1 cellular context compared by ENCODE assay signal in the genomic region with DNA sequence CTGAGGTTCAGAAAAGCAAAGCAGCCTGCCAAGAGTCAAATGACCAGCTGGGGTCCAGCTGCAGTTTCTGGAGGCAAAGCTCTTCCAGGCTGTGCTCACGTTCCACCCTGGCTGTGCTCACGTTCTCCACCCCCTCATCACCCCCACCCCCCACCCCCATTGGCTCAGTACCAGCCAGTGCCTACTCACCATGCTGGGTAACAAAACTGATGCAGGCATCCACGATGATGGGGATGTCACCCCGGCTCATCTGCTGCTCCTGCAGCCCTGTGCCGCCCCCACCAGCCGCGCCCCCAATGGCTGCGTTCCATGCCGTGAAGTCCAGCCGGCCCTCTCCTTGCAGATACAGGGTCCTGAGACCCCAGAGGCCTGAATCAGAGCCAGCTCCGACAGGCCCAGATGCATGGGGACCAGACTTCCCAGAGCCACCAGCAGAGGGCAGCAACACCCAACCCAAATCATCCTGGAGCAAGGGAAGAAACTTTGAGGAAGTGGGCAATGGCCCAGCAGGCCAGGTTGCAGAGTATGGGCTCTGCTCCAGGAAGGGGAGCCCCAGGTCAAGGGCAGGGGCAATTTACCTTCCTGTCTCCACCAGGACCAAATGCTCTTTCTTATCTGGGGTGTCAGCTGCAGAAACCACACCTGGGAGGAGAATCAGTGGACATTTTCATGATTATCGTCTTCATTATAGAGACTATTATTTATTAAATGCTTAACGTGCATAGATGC.
TF ChIP-seq lines count a peak whose summit lies in the region.

No MANE protein-coding gene starts in this region.

TF ChIP-seq in GM12878, 131 proteins besides CTCF, POLR2A, EP300 and RAD21 (continued from another document and continues in another):
- TF ChIP-seq, protein P1, sequence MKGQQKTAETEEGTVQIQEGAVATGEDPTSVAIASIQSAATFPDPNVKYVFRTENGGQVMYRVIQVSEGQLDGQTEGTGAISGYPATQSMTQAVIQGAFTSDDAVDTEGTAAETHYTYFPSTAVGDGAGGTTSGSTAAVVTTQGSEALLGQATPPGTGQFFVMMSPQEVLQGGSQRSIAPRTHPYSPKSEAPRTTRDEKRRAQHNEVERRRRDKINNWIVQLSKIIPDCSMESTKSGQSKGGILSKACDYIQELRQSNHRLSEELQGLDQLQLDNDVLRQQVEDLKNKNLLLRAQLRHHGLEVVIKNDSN (IDR thresholded peaks at IDR 0.05; ENCODE audit: borderline replicate concordance, extremely low read length, insufficient read depth, low read depth, low read length), result no peak
- TF ChIP-seq BCL11A (IDR thresholded peaks at IDR 0.05; ENCODE audit: low read depth, low read length) (no peak), POLR2AphosphoS2 (IDR thresholded peaks at IDR 0.05; ENCODE audit: low read depth, low read length) (no peak), NBN (IDR thresholded peaks at IDR 0.05) (0 out of 2 replicates have a peak, but pooled peaks have one; percentile 14), CEBPB (IDR thresholded peaks at IDR 0.05; ENCODE audit: borderline replicate concordance in 1 of 2, low read depth in 2 of 2, low read length in 2 of 2) (no peak), EGR1 (IDR thresholded peaks at IDR 0.05; ENCODE audit: borderline replicate concordance in 1 of 2, low read depth in 2 of 2, low read length in 2 of 2) (no peak), NFXL1 (IDR thresholded peaks at IDR 0.05; ENCODE audit: borderline replicate concordance) (no peak), ZNF274 (IDR thresholded peaks at IDR 0.05; ENCODE audit: insufficient read depth, insufficient read length) (no peak), RB1 (IDR thresholded peaks at IDR 0.05; ENCODE audit: borderline replicate concordance) (peak; percentile 31; the same call in 1 of the 2 replicates), MYB (IDR thresholded peaks at IDR 0.05; ENCODE audit: borderline replicate concordance, low read depth, low read length) (no peak), CBX3 (IDR thresholded peaks at IDR 0.05; ENCODE audit: borderline replicate concordance, low read depth) (no peak), FOXK2 (IDR thresholded peaks at IDR 0.05) (no peak), POU2F2 (IDR thresholded peaks at IDR 0.05; ENCODE audit: borderline replicate concordance, low read depth, low read length) (peak; percentile 43; the same call in 1 of the 3 replicates), SREBF2 (IDR thresholded peaks at IDR 0.05; ENCODE audit: low read length) (no peak), SP1 (IDR thresholded peaks at IDR 0.05; ENCODE audit: low read depth, low read length) (no peak), SIN3A (IDR thresholded peaks at IDR 0.05; ENCODE audit: low read depth, low read length) (no peak), ZNF622 (IDR thresholded peaks at IDR 0.05) (no peak), ATF7 (IDR thresholded peaks at IDR 0.05; ENCODE audit: low read depth) (no peak), ETV6 (conservative IDR thresholded peaks at IDR 0.05 in 1 of 2, IDR thresholded peaks at IDR 0.05 in 1 of 2; ENCODE audit: borderline replicate concordance in 1 of 2, low read depth in 1 of 2) (no peak), ASH2L (IDR thresholded peaks at IDR 0.05; ENCODE audit: borderline replicate concordance, low read depth) (no peak), BMI1 (IDR thresholded peaks at IDR 0.05; ENCODE audit: borderline replicate concordance) (no peak), HDAC2 (IDR thresholded peaks at IDR 0.05) (no peak), NFYA (IDR thresholded peaks at IDR 0.05; ENCODE audit: borderline replicate concordance, low read depth, low read length) (no peak), GATAD2B (conservative IDR thresholded peaks at IDR 0.05; ENCODE audit: low read depth) (no peak), POLR2AphosphoS5 (IDR thresholded peaks at IDR 0.05; ENCODE audit: low read length) (no peak), FOS (IDR thresholded peaks at IDR 0.05; ENCODE audit: borderline replicate concordance, extremely low read depth, insufficient read length) (no peak)
- TF ChIP-seq, protein P2, sequence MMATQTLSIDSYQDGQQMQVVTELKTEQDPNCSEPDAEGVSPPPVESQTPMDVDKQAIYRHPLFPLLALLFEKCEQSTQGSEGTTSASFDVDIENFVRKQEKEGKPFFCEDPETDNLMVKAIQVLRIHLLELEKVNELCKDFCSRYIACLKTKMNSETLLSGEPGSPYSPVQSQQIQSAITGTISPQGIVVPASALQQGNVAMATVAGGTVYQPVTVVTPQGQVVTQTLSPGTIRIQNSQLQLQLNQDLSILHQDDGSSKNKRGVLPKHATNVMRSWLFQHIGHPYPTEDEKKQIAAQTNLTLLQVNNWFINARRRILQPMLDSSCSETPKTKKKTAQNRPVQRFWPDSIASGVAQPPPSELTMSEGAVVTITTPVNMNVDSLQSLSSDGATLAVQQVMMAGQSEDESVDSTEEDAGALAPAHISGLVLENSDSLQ (IDR thresholded peaks at IDR 0.05), result no peak
- TF ChIP-seq, protein P3, sequence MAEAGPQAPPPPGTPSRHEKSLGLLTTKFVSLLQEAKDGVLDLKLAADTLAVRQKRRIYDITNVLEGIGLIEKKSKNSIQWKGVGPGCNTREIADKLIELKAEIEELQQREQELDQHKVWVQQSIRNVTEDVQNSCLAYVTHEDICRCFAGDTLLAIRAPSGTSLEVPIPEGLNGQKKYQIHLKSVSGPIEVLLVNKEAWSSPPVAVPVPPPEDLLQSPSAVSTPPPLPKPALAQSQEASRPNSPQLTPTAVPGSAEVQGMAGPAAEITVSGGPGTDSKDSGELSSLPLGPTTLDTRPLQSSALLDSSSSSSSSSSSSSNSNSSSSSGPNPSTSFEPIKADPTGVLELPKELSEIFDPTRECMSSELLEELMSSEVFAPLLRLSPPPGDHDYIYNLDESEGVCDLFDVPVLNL (IDR thresholded peaks at IDR 0.05; ENCODE audit: low read depth, low read length), result no peak
- TF ChIP-seq, protein P4, sequence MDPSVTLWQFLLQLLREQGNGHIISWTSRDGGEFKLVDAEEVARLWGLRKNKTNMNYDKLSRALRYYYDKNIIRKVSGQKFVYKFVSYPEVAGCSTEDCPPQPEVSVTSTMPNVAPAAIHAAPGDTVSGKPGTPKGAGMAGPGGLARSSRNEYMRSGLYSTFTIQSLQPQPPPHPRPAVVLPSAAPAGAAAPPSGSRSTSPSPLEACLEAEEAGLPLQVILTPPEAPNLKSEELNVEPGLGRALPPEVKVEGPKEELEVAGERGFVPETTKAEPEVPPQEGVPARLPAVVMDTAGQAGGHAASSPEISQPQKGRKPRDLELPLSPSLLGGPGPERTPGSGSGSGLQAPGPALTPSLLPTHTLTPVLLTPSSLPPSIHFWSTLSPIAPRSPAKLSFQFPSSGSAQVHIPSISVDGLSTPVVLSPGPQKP (IDR thresholded peaks at IDR 0.05; ENCODE audit: low read depth, low read length), result no peak
- TF ChIP-seq, protein P5, sequence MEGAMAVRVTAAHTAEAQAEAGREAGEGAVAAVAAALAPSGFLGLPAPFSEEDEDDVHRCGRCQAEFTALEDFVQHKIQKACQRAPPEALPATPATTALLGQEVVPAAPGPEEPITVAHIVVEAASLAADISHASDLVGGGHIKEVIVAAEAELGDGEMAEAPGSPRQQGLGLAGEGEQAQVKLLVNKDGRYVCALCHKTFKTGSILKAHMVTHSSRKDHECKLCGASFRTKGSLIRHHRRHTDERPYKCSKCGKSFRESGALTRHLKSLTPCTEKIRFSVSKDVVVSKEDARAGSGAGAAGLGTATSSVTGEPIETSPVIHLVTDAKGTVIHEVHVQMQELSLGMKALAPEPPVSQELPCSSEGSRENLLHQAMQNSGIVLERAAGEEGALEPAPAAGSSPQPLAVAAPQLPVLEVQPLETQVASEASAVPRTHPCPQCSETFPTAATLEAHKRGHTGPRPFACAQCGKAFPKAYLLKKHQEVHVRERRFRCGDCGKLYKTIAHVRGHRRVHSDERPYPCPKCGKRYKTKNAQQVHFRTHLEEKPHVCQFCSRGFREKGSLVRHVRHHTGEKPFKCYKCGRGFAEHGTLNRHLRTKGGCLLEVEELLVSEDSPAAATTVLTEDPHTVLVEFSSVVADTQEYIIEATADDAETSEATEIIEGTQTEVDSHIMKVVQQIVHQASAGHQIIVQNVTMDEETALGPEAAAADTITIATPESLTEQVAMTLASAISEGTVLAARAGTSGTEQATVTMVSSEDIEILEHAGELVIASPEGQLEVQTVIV (IDR thresholded peaks at IDR 0.05; ENCODE audit: borderline replicate concordance, partially characterized antibody), result no peak
- TF ChIP-seq, protein P6, sequence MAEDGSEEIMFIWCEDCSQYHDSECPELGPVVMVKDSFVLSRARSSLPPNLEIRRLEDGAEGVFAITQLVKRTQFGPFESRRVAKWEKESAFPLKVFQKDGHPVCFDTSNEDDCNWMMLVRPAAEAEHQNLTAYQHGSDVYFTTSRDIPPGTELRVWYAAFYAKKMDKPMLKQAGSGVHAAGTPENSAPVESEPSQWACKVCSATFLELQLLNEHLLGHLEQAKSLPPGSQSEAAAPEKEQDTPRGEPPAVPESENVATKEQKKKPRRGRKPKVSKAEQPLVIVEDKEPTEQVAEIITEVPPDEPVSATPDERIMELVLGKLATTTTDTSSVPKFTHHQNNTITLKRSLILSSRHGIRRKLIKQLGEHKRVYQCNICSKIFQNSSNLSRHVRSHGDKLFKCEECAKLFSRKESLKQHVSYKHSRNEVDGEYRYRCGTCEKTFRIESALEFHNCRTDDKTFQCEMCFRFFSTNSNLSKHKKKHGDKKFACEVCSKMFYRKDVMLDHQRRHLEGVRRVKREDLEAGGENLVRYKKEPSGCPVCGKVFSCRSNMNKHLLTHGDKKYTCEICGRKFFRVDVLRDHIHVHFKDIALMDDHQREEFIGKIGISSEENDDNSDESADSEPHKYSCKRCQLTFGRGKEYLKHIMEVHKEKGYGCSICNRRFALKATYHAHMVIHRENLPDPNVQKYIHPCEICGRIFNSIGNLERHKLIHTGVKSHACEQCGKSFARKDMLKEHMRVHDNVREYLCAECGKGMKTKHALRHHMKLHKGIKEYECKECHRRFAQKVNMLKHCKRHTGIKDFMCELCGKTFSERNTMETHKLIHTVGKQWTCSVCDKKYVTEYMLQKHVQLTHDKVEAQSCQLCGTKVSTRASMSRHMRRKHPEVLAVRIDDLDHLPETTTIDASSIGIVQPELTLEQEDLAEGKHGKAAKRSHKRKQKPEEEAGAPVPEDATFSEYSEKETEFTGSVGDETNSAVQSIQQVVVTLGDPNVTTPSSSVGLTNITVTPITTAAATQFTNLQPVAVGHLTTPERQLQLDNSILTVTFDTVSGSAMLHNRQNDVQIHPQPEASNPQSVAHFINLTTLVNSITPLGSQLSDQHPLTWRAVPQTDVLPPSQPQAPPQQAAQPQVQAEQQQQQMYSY (CRISPR knock-in tag; IDR thresholded peaks at IDR 0.05), result no peak
- TF ChIP-seq, protein P7, sequence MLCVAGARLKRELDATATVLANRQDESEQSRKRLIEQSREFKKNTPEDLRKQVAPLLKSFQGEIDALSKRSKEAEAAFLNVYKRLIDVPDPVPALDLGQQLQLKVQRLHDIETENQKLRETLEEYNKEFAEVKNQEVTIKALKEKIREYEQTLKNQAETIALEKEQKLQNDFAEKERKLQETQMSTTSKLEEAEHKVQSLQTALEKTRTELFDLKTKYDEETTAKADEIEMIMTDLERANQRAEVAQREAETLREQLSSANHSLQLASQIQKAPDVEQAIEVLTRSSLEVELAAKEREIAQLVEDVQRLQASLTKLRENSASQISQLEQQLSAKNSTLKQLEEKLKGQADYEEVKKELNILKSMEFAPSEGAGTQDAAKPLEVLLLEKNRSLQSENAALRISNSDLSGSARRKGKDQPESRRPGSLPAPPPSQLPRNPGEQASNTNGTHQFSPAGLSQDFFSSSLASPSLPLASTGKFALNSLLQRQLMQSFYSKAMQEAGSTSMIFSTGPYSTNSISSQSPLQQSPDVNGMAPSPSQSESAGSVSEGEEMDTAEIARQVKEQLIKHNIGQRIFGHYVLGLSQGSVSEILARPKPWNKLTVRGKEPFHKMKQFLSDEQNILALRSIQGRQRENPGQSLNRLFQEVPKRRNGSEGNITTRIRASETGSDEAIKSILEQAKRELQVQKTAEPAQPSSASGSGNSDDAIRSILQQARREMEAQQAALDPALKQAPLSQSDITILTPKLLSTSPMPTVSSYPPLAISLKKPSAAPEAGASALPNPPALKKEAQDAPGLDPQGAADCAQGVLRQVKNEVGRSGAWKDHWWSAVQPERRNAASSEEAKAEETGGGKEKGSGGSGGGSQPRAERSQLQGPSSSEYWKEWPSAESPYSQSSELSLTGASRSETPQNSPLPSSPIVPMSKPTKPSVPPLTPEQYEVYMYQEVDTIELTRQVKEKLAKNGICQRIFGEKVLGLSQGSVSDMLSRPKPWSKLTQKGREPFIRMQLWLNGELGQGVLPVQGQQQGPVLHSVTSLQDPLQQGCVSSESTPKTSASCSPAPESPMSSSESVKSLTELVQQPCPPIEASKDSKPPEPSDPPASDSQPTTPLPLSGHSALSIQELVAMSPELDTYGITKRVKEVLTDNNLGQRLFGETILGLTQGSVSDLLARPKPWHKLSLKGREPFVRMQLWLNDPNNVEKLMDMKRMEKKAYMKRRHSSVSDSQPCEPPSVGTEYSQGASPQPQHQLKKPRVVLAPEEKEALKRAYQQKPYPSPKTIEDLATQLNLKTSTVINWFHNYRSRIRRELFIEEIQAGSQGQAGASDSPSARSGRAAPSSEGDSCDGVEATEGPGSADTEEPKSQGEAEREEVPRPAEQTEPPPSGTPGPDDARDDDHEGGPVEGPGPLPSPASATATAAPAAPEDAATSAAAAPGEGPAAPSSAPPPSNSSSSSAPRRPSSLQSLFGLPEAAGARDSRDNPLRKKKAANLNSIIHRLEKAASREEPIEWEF (IDR thresholded peaks at IDR 0.05; ENCODE audit: insufficient replicate concordance, low read depth, low read length), result no peak
- TF ChIP-seq, protein P8, sequence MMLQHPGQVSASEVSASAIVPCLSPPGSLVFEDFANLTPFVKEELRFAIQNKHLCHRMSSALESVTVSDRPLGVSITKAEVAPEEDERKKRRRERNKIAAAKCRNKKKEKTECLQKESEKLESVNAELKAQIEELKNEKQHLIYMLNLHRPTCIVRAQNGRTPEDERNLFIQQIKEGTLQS (IDR thresholded peaks at IDR 0.05; ENCODE audit: borderline replicate concordance, extremely low read depth, low read depth, low read length), result no peak
- TF ChIP-seq, protein P9, sequence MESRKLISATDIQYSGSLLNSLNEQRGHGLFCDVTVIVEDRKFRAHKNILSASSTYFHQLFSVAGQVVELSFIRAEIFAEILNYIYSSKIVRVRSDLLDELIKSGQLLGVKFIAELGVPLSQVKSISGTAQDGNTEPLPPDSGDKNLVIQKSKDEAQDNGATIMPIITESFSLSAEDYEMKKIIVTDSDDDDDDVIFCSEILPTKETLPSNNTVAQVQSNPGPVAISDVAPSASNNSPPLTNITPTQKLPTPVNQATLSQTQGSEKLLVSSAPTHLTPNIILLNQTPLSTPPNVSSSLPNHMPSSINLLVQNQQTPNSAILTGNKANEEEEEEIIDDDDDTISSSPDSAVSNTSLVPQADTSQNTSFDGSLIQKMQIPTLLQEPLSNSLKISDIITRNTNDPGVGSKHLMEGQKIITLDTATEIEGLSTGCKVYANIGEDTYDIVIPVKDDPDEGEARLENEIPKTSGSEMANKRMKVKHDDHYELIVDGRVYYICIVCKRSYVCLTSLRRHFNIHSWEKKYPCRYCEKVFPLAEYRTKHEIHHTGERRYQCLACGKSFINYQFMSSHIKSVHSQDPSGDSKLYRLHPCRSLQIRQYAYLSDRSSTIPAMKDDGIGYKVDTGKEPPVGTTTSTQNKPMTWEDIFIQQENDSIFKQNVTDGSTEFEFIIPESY (IDR thresholded peaks at IDR 0.05), result no peak
